Comparison of ENCODE assay signal across 8 cellular contexts in the genomic region with DNA sequence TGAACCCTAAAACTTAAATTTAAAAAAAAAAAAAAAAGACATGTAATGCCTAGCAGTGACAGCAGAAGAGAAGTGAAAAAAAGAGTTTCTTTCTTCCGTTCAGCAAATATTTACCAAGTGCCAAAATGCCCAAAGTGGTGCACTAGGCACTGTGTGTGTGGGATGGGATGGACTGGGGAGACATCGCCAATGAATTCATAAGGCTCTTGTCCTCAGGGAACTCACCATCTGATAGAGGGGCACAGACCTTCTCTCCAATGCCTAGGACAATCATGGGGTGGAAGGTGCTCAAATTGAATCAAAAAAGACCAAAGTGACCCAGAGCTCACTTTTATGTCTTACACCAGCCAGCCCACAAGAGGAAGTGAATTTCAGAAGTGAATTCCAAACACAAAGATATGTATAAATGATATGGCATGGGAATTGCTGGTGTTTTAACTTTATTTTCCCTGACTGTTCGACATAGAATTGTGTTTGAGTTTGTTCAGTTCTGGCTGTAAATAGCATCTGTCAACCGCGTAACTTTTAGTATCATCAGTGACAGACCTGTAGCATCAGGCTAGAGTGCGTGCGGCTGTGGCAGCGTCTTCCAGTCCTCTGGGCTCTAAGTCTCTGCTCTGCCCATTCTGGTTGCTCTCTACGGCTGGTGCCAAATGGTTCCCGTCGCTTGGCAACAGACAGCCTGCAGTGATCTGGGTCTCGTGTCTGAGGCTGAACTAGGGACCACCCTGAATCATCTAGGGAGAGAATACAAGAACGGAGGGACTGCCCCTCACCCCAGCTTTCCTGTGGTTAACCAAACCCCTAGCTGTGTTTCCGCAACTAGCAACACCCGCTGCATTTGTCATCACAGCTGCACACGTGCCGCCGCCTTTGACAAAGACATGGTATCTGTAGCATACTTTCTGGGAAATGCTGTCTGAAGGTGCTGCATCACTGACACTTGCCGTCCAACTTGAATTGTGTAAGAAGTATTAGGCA.
A peak's percentile ranks its signal among the peaks of the same experiment; 100 is the strongest.
DNase-seq lines count a peak whose midpoint lies in the region; ATAC-seq and TF ChIP-seq lines count a peak whose summit lies in the region.

No MANE protein-coding gene starts in this region.

- TF ChIP-seq POLR2A in NB4 (IDR thresholded peaks at IDR 0.05; ENCODE audit: extremely low read depth, insufficient read length), result no peak

- peaks cover 19% of the 10 kb centered on the region for H3K27me3 Mint-ChIP-seq in activated CD8-positive, alpha-beta T cell treated with anti-CD3 and anti-CD28 coated beads for 36 hours

- intact Hi-C loops in activated CD8-positive, alpha-beta T cell treated with anti-CD3 and anti-CD28 coated beads for 36 hours (cut with micrococcal nuclease), result no loop called here

- CTCF ChIA-PET in activated CD8-positive, alpha-beta T cell treated with anti-CD3 and anti-CD28 coated beads for 36 hours (lab: Charles Lee), result interaction anchor here (1.0 kb wide), 1 partner anchor 330 kb away, joined by 5 read pairs; no protein-coding TSS in a partner anchor

- H3K27ac Mint-ChIP-seq in activated CD8-positive, alpha-beta T cell treated with anti-CD3 and anti-CD28 coated beads for 36 hours, result peak overlapping the region; percentile 34

- ATAC-seq in activated CD8-positive, alpha-beta T cell treated with anti-CD3 and anti-CD28 coated beads for 36 hours, result peak; percentile 91

- DNase-seq in GM12865 (ENCODE audit: low read depth) (peak; percentile 94), GOT3 (lab: John Stamatoyannopoulos, UW) (peak; percentile 23), NB4 (ENCODE audit: low read depth) (peak; percentile 98), fibroblast of peridontal ligament (ENCODE audit: extremely low read depth) (peak; percentile 83), 8988T (no peak), HuH-7 (ENCODE audit: low spot score) (no peak)
- DNase-seq in activated CD8-positive, alpha-beta T cell treated with anti-CD3 and anti-CD28 coated beads for 36 hours, result peak; percentile 96
- peak; percentile 57 to 71 for DNase-seq in stimulated activated CD4-positive, alpha-beta T cell treated with anti-CD3 and anti-CD28 coated beads, Interleukin-12 subunit alpha, Interleukin-12 subunit beta, amount 100 ng/mL, for 24 hours (ENCODE audit: low read depth in 2 of 2)

- POLR2A ChIA-PET in activated CD8-positive, alpha-beta T cell treated with anti-CD3 and anti-CD28 coated beads for 36 hours (lab: Charles Lee), result interaction anchor here (0.7 to 1.2 kb wide), 3 partner anchors 10 to 72 kb away, joined by 3 to 4 read pairs (median 3); no protein-coding TSS in a partner anchor

- H3K9me3 Mint-ChIP-seq in activated CD8-positive, alpha-beta T cell treated with anti-CD3 and anti-CD28 coated beads for 36 hours, result no peaks in the 10 kb centered on the region

- peaks cover 40% of the 10 kb centered on the region for H3K4me1 Mint-ChIP-seq in activated CD8-positive, alpha-beta T cell treated with anti-CD3 and anti-CD28 coated beads for 36 hours (ENCODE audit: low read depth)

- H3K4me3 Mint-ChIP-seq in activated CD8-positive, alpha-beta T cell treated with anti-CD3 and anti-CD28 coated beads for 36 hours, result peak overlapping the region; percentile 41

- H3K36me3 Mint-ChIP-seq in activated CD8-positive, alpha-beta T cell treated with anti-CD3 and anti-CD28 coated beads for 36 hours (ENCODE audit: low read depth), result no peaks in the 10 kb centered on the region

- peak overlapping the region; percentile 12; the same call in 1 of the 2 replicates for H3K4me3 ChIP-seq in GM12865 (ENCODE audit: low read depth, low read length)
- H3K4me3 ChIP-seq in NB4 (ENCODE audit: low read depth, low read length), result peak overlapping the region; percentile 40

- TF ChIP-seq CTCF in GM12865 (IDR thresholded peaks at IDR 0.05; ENCODE audit: insufficient read depth, low read depth, low read length, missing control alignments) (no peak), NB4 (IDR thresholded peaks at IDR 0.05; ENCODE audit: low read depth, low read length) (no peak)
- no peak for TF ChIP-seq CTCF in activated CD8-positive, alpha-beta T cell treated with anti-CD3 and anti-CD28 coated beads for 36 hours (IDR thresholded peaks at IDR 0.05)

Comparison
In these comparisons a context has a peak if more than half of its experiments do, and no peak if none do; other contexts are left out.
1. DNase-seq: peak in GM12865 (single experiment), GOT3 (single experiment), NB4 (single experiment), activated CD8-positive, alpha-beta T cell treated with anti-CD3 and anti-CD28 coated beads for 36 hours (single experiment), fibroblast of peridontal ligament (single experiment) and stimulated activated CD4-positive, alpha-beta T cell treated with anti-CD3 and anti-CD28 coated beads, Interleukin-12 subunit alpha, Interleukin-12 subunit beta, amount 100 ng/mL, for 24 hours (2 of 2); none in 8988T (single experiment) and HuH-7 (single experiment).